ENCODE assay signal across 34 cellular contexts in genomic region chr2:112979731-112980130, GRCh38. TPM values are rescaled to one million over a fixed set of nuclear protein-coding genes. Genes with fewer than 3 reads are reported as not detected.
"Had no signal": no experiment of that assay in that cellular context is flagged by ENCODE, and none has a peak within 500 bp of the region (broad histone marks: within the 10 kb centered on the region; RNA-seq: fewer than 3 reads in every experiment).

No MANE protein-coding gene starts in this region.

- DNase-seq: colonic mucosa; effector CD8-positive, alpha-beta T cell; endodermal cell; foreskin fibroblast; gastrocnemius medialis; head of caudate nucleus; left ventricle myocardium superior; lower lobe of right lung; mucosa of descending colon; naive B cell; nephron progenitor cell; nucleus accumbens; psoas muscle; right cardiac atrium; sigmoid colon; stimulated activated CD4-positive, alpha-beta T cell treated with anti-CD3 and anti-CD28 coated beads, Interleukin-2, amount 100 ng/mL, for 24 hours; stimulated activated CD4-positive, alpha-beta T cell treated with anti-CD3 and anti-CD28 coated beads, Interleukin-4, amount 100 ng/mL, for 24 hours; stomach; thyroid gland had no signal

- H3K4me3 ChIP-seq: colonic mucosa, gastrocnemius medialis, lower lobe of right lung, mucosa of descending colon, psoas muscle, sigmoid colon, stomach, thyroid gland had no signal

- H3K36me3 Mint-ChIP-seq: memory B cell; mesothelial cell of epicardium; naive B cell; stimulated activated effector memory CD8-positive, alpha-beta T cell treated with anti-CD3 and anti-CD28 coated beads, Interleukin-12 subunit alpha, Interleukin-12 subunit beta, amount 100 ng/mL, for 72 hours had no signal

- H3K36me3 ChIP-seq: colonic mucosa, gastrocnemius medialis, lower lobe of right lung, sigmoid colon, stomach, thyroid gland had no signal

- H3K4me1 Mint-ChIP-seq: memory B cell; mesothelial cell of epicardium; naive B cell; nephron progenitor cell; stimulated activated effector memory CD8-positive, alpha-beta T cell treated with anti-CD3 and anti-CD28 coated beads, Interleukin-12 subunit alpha, Interleukin-12 subunit beta, amount 100 ng/mL, for 72 hours had no signal

- H3K27ac Mint-ChIP-seq: dendritic cell treated with granulocyte-macrophage colony-stimulating factor and Interleukin-4, amounts not matched to agents 40 ng/mL and 50 ng/mL, for 4 days; endodermal cell; memory B cell; mesothelial cell of epicardium; naive B cell; nephron progenitor cell; stimulated activated effector memory CD8-positive, alpha-beta T cell treated with anti-CD3 and anti-CD28 coated beads, Interleukin-12 subunit alpha, Interleukin-12 subunit beta, amount 100 ng/mL, for 72 hours had no signal

- H3K4me3 Mint-ChIP-seq: dendritic cell treated with granulocyte-macrophage colony-stimulating factor and Interleukin-4, amounts not matched to agents 40 ng/mL and 50 ng/mL, for 4 days; endodermal cell; memory B cell; mesothelial cell of epicardium; naive B cell; nephron progenitor cell; stimulated activated effector memory CD8-positive, alpha-beta T cell treated with anti-CD3 and anti-CD28 coated beads, Interleukin-12 subunit alpha, Interleukin-12 subunit beta, amount 100 ng/mL, for 72 hours had no signal

- FAIRE-seq: keratinocyte had no signal

- ATAC-seq: esophagus mucosa; gastrocnemius medialis; left ventricle myocardium superior; lower lobe of right lung; mucosa of descending colon; psoas muscle; right cardiac atrium; stimulated activated effector memory CD8-positive, alpha-beta T cell treated with anti-CD3 and anti-CD28 coated beads, Interleukin-12 subunit alpha, Interleukin-12 subunit beta, amount 100 ng/mL, for 72 hours had no signal

- H3K9me3 ChIP-seq: colonic mucosa, gastrocnemius medialis, lower lobe of right lung, mucosa of descending colon, psoas muscle, sigmoid colon, stomach, thyroid gland had no signal

- H3K27me3 ChIP-seq: colonic mucosa, gastrocnemius medialis, sigmoid colon, thyroid gland had no signal

- H3K9me3 Mint-ChIP-seq: dendritic cell treated with granulocyte-macrophage colony-stimulating factor and Interleukin-4, amounts not matched to agents 40 ng/mL and 50 ng/mL, for 4 days; endodermal cell; memory B cell; mesothelial cell of epicardium; naive B cell; nephron progenitor cell; stimulated activated effector memory CD8-positive, alpha-beta T cell treated with anti-CD3 and anti-CD28 coated beads, Interleukin-12 subunit alpha, Interleukin-12 subunit beta, amount 100 ng/mL, for 72 hours had no signal

- H3K4me1 ChIP-seq: colonic mucosa, gastrocnemius medialis, lower lobe of right lung, psoas muscle, sigmoid colon, stomach, thyroid gland had no signal

- H3K27ac ChIP-seq: colonic mucosa, epithelial cell of prostate, gastrocnemius medialis, lower lobe of right lung, psoas muscle, sigmoid colon, stomach, thyroid gland had no signal

RNA-seq across cellular contexts. Expression of gene IL36G, which starts 1.9 kb away (rescaled TPM):
- total RNA-seq: chondrocyte, endodermal cell, gastrocnemius medialis, glomerular endothelial cell, left ventricle myocardium superior, lower lobe of right lung, mesothelial cell of epicardium, mucosa of descending colon, osteocyte, psoas muscle, renal cortical epithelial cell, right cardiac atrium, sigmoid colon, skeletal muscle tissue, stomach, subcutaneous adipose tissue, temporal lobe, thyroid gland, ureter had no signal
- polyA plus RNA-seq: psoas muscle, right cardiac atrium had no signal

RNA-seq across cellular contexts. Expression of gene IL36A, which starts 25.5 kb away (rescaled TPM):
- total RNA-seq: chondrocyte, colonic mucosa, endodermal cell, gastrocnemius medialis, glomerular endothelial cell, left ventricle myocardium superior, lower lobe of right lung, mesothelial cell of epicardium, mucosa of descending colon, osteocyte, psoas muscle, renal cortical epithelial cell, right cardiac atrium, sigmoid colon, skeletal muscle tissue, stomach, subcutaneous adipose tissue, temporal lobe, thyroid gland, ureter had no signal
- polyA plus RNA-seq: keratinocyte, psoas muscle, right cardiac atrium, sigmoid colon had no signal
